In genomic region chr10:80708808-80709207, GRCh38 we compare ENCODE assay signal across 10 cellular contexts.
"Had no signal": no experiment of that assay in that cellular context is flagged by ENCODE, and none has a peak within 500 bp of the region (broad histone marks: within the 10 kb centered on the region; RNA-seq: fewer than 3 reads in every experiment).

No MANE protein-coding gene starts in this region.

- ATAC-seq: HCT116 had no signal

- DNase-seq: GM23248, GOT3, H7, HFFc6, Karpas-422, KBM-7 had no signal

- H3K9me3 ChIP-seq: HAP-1 had no signal

- H3K9ac ChIP-seq: GM23248, KMS-11 had no signal

- H3K4me2 ChIP-seq: KMS-11 had no signal

- H3K36me3 ChIP-seq: HAP-1 had no signal

- H2AFZ ChIP-seq: GM23248 had no signal

- H3K4me3 ChIP-seq: GM23248, HAP-1 had no signal

- H3K4me1 ChIP-seq: HAP-1 had no signal

- H3K27ac ChIP-seq: GM23248, HL-60, KMS-11 had no signal
